Comparison of ENCODE assay signal across 13 cellular contexts in genomic region chr10:124543971-124544370, GRCh38.
"Had no signal": no experiment of that assay in that cellular context is flagged by ENCODE, and none has a peak within 500 bp of the region (broad histone marks: within the 10 kb centered on the region; RNA-seq: fewer than 3 reads in every experiment).

No MANE protein-coding gene starts in this region.

- H3K4me3 Mint-ChIP-seq: type B pancreatic cell had no signal

- H3K36me3 ChIP-seq: heart left ventricle, spleen had no signal

- H3K27ac Mint-ChIP-seq: stimulated activated naive B cell treated with anti-CD40 and anti-IgM and Interleukin-4, amounts not matched to agents 10 μg/mL and 1 μg/mL and 100 μg/mL, for 72 hours; type B pancreatic cell had no signal

- H3K27me3 Mint-ChIP-seq: naive thymus-derived CD8-positive, alpha-beta T cell; stimulated activated naive B cell treated with anti-CD40 and anti-IgM and Interleukin-4, amounts not matched to agents 10 μg/mL and 1 μg/mL and 100 μg/mL, for 72 hours; type B pancreatic cell had no signal

- H3K9me3 ChIP-seq: heart left ventricle, spleen had no signal

- H3K27me3 ChIP-seq: dorsolateral prefrontal cortex, heart left ventricle, spleen had no signal

- ATAC-seq: esophagus mucosa had no signal

- H3K36me3 Mint-ChIP-seq: naive thymus-derived CD8-positive, alpha-beta T cell; stimulated activated naive B cell treated with anti-CD40 and anti-IgM and Interleukin-4, amounts not matched to agents 10 μg/mL and 1 μg/mL and 100 μg/mL, for 72 hours; type B pancreatic cell had no signal

- DNase-seq: cortex of kidney; effector CD8-positive, alpha-beta T cell; hippocampal formation; naive thymus-derived CD8-positive, alpha-beta T cell; spleen; stimulated activated CD4-positive, alpha-beta T cell treated with anti-CD3 and anti-CD28 coated beads, Interleukin-15, amount 100 ng/mL, for 24 hours; stimulated activated CD4-positive, alpha-beta T cell treated with anti-CD3 and anti-CD28 coated beads, Interleukin-1b, Interleukin-23, amount 100 ng/mL, for 48 hours; stimulated activated CD4-positive, alpha-beta T cell treated with anti-CD3 and anti-CD28 coated beads, Interleukin-4, amount 100 ng/mL, for 24 hours; stimulated activated naive B cell treated with anti-CD40 and anti-IgM and Interleukin-4, amounts not matched to agents 10 μg/mL and 1 μg/mL and 100 μg/mL, for 72 hours had no signal

- H3K9me3 Mint-ChIP-seq: stimulated activated naive B cell treated with anti-CD40 and anti-IgM and Interleukin-4, amounts not matched to agents 10 μg/mL and 1 μg/mL and 100 μg/mL, for 72 hours; type B pancreatic cell had no signal

- H3K27ac ChIP-seq: heart left ventricle had no signal

- H3K4me3 ChIP-seq: dorsolateral prefrontal cortex, heart left ventricle, spleen had no signal
